ENCODE assay signal across 18 cellular contexts in genomic region chr9:38171538-38171884, GRCh38.
A peak's percentile ranks its signal among the peaks of the same experiment; 100 is the strongest.
DNase-seq lines count a peak whose midpoint lies in the region; ATAC-seq and TF ChIP-seq lines count a peak whose summit lies in the region.
"Had no signal": no experiment of that assay in that cellular context is flagged by ENCODE, and none has a peak within 500 bp of the region (broad histone marks: within the 10 kb centered on the region; RNA-seq: fewer than 3 reads in every experiment).

No MANE protein-coding gene starts in this region.

- ATAC-seq in RWPE2 (ENCODE audit: low read depth) (no peak), Right ventricle myocardium superior (ENCODE audit: poor library complexity) (no peak)
- no peak for ATAC-seq in activated CD8-positive, alpha-beta T cell treated with anti-CD3 and anti-CD28 coated beads for 36 hours
- ATAC-seq: CD8-positive, alpha-beta T cell had no signal

- POLR2A ChIA-PET in activated CD8-positive, alpha-beta T cell treated with anti-CD3 and anti-CD28 coated beads for 36 hours (lab: Charles Lee) = interaction anchor here (0.6 kb wide), 1 partner anchor 48 kb away, joined by 3 read pairs; no protein-coding TSS in a partner anchor

- no peak overlapping the region for H3K4me3 ChIP-seq in RWPE2 (ENCODE audit: severe bottlenecking)
- no peak overlapping the region for H3K4me3 ChIP-seq in right atrium auricular region

- H3K36me3 ChIP-seq in RWPE2 (ENCODE audit: low read depth) (no peaks in the 10 kb centered on the region), right atrium auricular region (no peaks in the 10 kb centered on the region)

- H3K27ac ChIP-seq in RWPE2 (ENCODE audit: poor library complexity, severe bottlenecking) (peak overlapping the region; percentile 65), epithelial cell of prostate (peak overlapping the region; percentile 92), right atrium auricular region (no peak overlapping the region)
- H3K27ac ChIP-seq: 22Rv1 had no signal

- H3K9me3 ChIP-seq in RWPE2 (ENCODE audit: severe bottlenecking) (peaks cover 10% of the 10 kb centered on the region), right atrium auricular region (peaks cover 0 to 17% of the 10 kb centered on the region in 2 donors)

- H3K4me1 ChIP-seq in RWPE2 (ENCODE audit: insufficient read depth, poor library complexity, severe bottlenecking) = no peaks in the 10 kb centered on the region
- peaks cover 0 to 4% of the 10 kb centered on the region in 2 donors for H3K4me1 ChIP-seq in right atrium auricular region

- peak overlapping the region; percentile 41 for H3K27ac Mint-ChIP-seq in activated T-cell treated with anti-CD3 and anti-CD28 coated beads, Interleukin-2, amount 50 U/mL, for 24 hours
- H3K27ac Mint-ChIP-seq in type B pancreatic cell = peak overlapping the region; percentile 92
- no peak overlapping the region for H3K27ac Mint-ChIP-seq in activated CD8-positive, alpha-beta T cell treated with anti-CD3 and anti-CD28 coated beads for 36 hours
- H3K27ac Mint-ChIP-seq: CD8-positive, alpha-beta T cell had no signal

- H3K9me3 Mint-ChIP-seq in activated T-cell treated with anti-CD3 and anti-CD28 coated beads, Interleukin-2, amount 50 U/mL, for 24 hours = peaks cover 22% of the 10 kb centered on the region
- peaks cover 24% of the 10 kb centered on the region for H3K9me3 Mint-ChIP-seq in type B pancreatic cell
- peaks cover 21% of the 10 kb centered on the region for H3K9me3 Mint-ChIP-seq in activated CD8-positive, alpha-beta T cell treated with anti-CD3 and anti-CD28 coated beads for 36 hours

- no peak for DNase-seq in activated T-cell treated with anti-CD3 and anti-CD28 coated beads, Interleukin-2, amount 50 U/mL, for 24 hours
- no peak for DNase-seq in activated T-cell treated with anti-CD3 and anti-CD28 coated beads for 4 hours
- no peak for DNase-seq in RWPE2 (ENCODE audit: low spot score)
- DNase-seq in epithelial cell of prostate (ENCODE audit: low read depth, low spot score) = no peak
- DNase-seq in type B pancreatic cell (ENCODE audit: extremely low spot score, unreplicated experiment) = no peak
- no peak for DNase-seq in Right ventricle myocardium superior
- DNase-seq in right atrium auricular region (ENCODE audit: low spot score) = no peak
- no peak for DNase-seq in activated CD8-positive, alpha-beta T cell treated with anti-CD3 and anti-CD28 coated beads for 36 hours
- DNase-seq: CD8-positive, alpha-beta T cell; DMS 273 treated with DMSO at 0.1 percent for 48 hours; GF-D8; KG1; NCI-H1436; NCI-H2081; NCI-H2227 treated with DMSO at 0.1 percent for 48 hours; NCI-H524; SHP77 treated with DMSO at 0.1 percent for 48 hours had no signal

- CTCF ChIA-PET in activated CD8-positive, alpha-beta T cell treated with anti-CD3 and anti-CD28 coated beads for 36 hours (lab: Charles Lee) = interaction anchor here (4.6 kb wide), 1 partner anchor 11 kb away, joined by 35 read pairs; no protein-coding TSS in a partner anchor

- no peak for TF ChIP-seq CTCF in RWPE2 (IDR thresholded peaks at IDR 0.05; ENCODE audit: poor library complexity, severe bottlenecking)
- no peak for TF ChIP-seq CTCF in type B pancreatic cell (conservative IDR thresholded peaks at IDR 0.05)
- TF ChIP-seq CTCF in right atrium auricular region (IDR thresholded peaks at IDR 0.05) = no peak
- TF ChIP-seq CTCF in activated CD8-positive, alpha-beta T cell treated with anti-CD3 and anti-CD28 coated beads for 36 hours (IDR thresholded peaks at IDR 0.05) = no peak

- intact Hi-C loops in Right ventricle myocardium superior (cut with DNase I) = no loop called here
- intact Hi-C loops in activated CD8-positive, alpha-beta T cell treated with anti-CD3 and anti-CD28 coated beads for 36 hours (cut with micrococcal nuclease) = no loop called here

- H3K27me3 ChIP-seq in RWPE2 (ENCODE audit: insufficient read depth, poor library complexity, severe bottlenecking) (no peaks in the 10 kb centered on the region), right atrium auricular region (no peaks in the 10 kb centered on the region)

- H3K36me3 Mint-ChIP-seq in activated T-cell treated with anti-CD3 and anti-CD28 coated beads, Interleukin-2, amount 50 U/mL, for 24 hours (ENCODE audit: low read depth) = peaks cover 1% of the 10 kb centered on the region
- no peaks in the 10 kb centered on the region for H3K36me3 Mint-ChIP-seq in type B pancreatic cell
- peaks cover 5% of the 10 kb centered on the region for H3K36me3 Mint-ChIP-seq in activated CD8-positive, alpha-beta T cell treated with anti-CD3 and anti-CD28 coated beads for 36 hours (ENCODE audit: low read depth)
- H3K36me3 Mint-ChIP-seq: CD8-positive, alpha-beta T cell had no signal

- peaks cover 2% of the 10 kb centered on the region for H3K4me1 Mint-ChIP-seq in activated T-cell treated with anti-CD3 and anti-CD28 coated beads, Interleukin-2, amount 50 U/mL, for 24 hours (ENCODE audit: low read depth)
- no peaks in the 10 kb centered on the region for H3K4me1 Mint-ChIP-seq in type B pancreatic cell (ENCODE audit: unreplicated experiment)
- H3K4me1 Mint-ChIP-seq in activated CD8-positive, alpha-beta T cell treated with anti-CD3 and anti-CD28 coated beads for 36 hours (ENCODE audit: low read depth) = no peaks in the 10 kb centered on the region

- H3K4me3 Mint-ChIP-seq in activated T-cell treated with anti-CD3 and anti-CD28 coated beads, Interleukin-2, amount 50 U/mL, for 24 hours = no peak overlapping the region
- H3K4me3 Mint-ChIP-seq in type B pancreatic cell = no peak overlapping the region
- no peak overlapping the region for H3K4me3 Mint-ChIP-seq in activated CD8-positive, alpha-beta T cell treated with anti-CD3 and anti-CD28 coated beads for 36 hours
- H3K4me3 Mint-ChIP-seq: CD8-positive, alpha-beta T cell had no signal

- H3K27me3 Mint-ChIP-seq in activated T-cell treated with anti-CD3 and anti-CD28 coated beads, Interleukin-2, amount 50 U/mL, for 24 hours = peaks cover 5% of the 10 kb centered on the region
- H3K27me3 Mint-ChIP-seq in type B pancreatic cell = no peaks in the 10 kb centered on the region
- no peaks in the 10 kb centered on the region for H3K27me3 Mint-ChIP-seq in activated CD8-positive, alpha-beta T cell treated with anti-CD3 and anti-CD28 coated beads for 36 hours

Comparison
In these comparisons a context has a peak if more than half of its experiments do, and no peak if none do; other contexts are left out.
1. H3K27ac ChIP-seq: peak in RWPE2 (single experiment) and epithelial cell of prostate (single experiment); none in right atrium auricular region (0 of 2).